ENCODE assay signal across 1 cellular context in the genomic region with DNA sequence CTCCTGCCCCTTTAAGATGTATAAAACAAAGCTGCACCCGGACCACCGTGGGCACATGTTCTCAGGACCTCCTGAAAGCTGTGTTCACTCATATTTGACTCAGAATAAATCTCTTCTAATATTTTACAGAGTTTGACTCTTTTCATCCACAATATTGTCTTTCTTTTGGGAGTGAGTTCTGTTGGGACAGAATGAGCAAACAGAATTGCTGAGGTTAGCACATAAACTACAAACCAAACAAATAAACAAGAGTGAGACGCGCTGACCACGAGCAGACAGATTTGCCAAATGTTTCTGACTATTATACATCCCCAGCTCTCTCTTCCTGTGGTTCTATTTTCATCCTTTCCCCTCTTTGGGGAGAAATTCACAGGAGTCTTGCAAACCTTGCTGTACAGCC.
TF ChIP-seq lines count a peak whose summit lies in the region.

No MANE protein-coding gene starts in this region.

TF ChIP-seq in GM23338, 12 proteins besides CTCF, POLR2A, EP300 and RAD21 (continued from another document):
- TF ChIP-seq, protein P1, sequence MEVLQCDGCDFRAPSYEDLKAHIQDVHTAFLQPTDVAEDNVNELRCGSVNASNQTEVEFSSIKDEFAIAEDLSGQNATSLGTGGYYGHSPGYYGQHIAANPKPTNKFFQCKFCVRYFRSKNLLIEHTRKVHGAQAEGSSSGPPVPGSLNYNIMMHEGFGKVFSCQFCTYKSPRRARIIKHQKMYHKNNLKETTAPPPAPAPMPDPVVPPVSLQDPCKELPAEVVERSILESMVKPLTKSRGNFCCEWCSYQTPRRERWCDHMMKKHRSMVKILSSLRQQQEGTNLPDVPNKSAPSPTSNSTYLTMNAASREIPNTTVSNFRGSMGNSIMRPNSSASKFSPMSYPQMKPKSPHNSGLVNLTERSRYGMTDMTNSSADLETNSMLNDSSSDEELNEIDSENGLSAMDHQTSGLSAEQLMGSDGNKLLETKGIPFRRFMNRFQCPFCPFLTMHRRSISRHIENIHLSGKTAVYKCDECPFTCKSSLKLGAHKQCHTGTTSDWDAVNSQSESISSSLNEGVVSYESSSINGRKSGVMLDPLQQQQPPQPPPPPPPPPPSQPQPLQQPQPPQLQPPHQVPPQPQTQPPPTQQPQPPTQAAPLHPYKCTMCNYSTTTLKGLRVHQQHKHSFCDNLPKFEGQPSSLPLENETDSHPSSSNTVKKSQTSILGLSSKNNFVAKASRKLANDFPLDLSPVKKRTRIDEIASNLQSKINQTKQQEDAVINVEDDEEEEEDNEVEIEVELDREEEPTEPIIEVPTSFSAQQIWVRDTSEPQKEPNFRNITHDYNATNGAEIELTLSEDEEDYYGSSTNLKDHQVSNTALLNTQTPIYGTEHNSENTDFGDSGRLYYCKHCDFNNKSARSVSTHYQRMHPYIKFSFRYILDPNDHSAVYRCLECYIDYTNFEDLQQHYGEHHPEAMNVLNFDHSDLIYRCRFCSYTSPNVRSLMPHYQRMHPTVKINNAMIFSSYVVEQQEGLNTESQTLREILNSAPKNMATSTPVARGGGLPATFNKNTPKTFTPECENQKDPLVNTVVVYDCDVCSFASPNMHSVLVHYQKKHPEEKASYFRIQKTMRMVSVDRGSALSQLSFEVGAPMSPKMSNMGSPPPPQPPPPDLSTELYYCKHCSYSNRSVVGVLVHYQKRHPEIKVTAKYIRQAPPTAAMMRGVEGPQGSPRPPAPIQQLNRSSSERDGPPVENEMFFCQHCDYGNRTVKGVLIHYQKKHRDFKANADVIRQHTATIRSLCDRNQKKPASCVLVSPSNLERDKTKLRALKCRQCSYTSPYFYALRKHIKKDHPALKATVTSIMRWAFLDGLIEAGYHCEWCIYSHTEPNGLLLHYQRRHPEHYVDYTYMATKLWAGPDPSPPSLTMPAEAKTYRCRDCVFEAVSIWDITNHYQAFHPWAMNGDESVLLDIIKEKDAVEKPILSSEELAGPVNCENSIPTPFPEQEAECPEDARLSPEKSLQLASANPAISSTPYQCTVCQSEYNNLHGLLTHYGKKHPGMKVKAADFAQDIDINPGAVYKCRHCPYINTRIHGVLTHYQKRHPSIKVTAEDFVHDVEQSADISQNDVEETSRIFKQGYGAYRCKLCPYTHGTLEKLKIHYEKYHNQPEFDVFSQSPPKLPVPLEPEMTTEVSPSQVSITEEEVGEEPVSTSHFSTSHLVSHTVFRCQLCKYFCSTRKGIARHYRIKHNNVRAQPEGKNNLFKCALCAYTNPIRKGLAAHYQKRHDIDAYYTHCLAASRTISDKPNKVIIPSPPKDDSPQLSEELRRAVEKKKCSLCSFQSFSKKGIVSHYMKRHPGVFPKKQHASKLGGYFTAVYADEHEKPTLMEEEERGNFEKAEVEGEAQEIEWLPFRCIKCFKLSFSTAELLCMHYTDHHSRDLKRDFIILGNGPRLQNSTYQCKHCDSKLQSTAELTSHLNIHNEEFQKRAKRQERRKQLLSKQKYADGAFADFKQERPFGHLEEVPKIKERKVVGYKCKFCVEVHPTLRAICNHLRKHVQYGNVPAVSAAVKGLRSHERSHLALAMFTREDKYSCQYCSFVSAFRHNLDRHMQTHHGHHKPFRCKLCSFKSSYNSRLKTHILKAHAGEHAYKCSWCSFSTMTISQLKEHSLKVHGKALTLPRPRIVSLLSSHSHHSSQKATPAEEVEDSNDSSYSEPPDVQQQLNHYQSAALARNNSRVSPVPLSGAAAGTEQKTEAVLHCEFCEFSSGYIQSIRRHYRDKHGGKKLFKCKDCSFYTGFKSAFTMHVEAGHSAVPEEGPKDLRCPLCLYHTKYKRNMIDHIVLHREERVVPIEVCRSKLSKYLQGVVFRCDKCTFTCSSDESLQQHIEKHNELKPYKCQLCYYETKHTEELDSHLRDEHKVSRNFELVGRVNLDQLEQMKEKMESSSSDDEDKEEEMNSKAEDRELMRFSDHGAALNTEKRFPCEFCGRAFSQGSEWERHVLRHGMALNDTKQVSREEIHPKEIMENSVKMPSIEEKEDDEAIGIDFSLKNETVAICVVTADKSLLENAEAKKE (CRISPR knock-in tag; IDR thresholded peaks at IDR 0.05), result no peak
- TF ChIP-seq NANOG (IDR thresholded peaks at IDR 0.05; ENCODE audit: borderline replicate concordance), result no peak
- no peak for TF ChIP-seq JUNB (IDR thresholded peaks at IDR 0.05; ENCODE audit: unreplicated experiment)
- no peak for TF ChIP-seq CREB1 (CRISPR knock-in tag; IDR thresholded peaks at IDR 0.05; ENCODE audit: low read depth)
- no peak for TF ChIP-seq ZNF114 (CRISPR knock-in tag; IDR thresholded peaks at IDR 0.05)
- TF ChIP-seq EZH2 (IDR thresholded peaks at IDR 0.05; ENCODE audit: low read depth, unreplicated experiment), result no peak
- TF ChIP-seq, protein P2, sequence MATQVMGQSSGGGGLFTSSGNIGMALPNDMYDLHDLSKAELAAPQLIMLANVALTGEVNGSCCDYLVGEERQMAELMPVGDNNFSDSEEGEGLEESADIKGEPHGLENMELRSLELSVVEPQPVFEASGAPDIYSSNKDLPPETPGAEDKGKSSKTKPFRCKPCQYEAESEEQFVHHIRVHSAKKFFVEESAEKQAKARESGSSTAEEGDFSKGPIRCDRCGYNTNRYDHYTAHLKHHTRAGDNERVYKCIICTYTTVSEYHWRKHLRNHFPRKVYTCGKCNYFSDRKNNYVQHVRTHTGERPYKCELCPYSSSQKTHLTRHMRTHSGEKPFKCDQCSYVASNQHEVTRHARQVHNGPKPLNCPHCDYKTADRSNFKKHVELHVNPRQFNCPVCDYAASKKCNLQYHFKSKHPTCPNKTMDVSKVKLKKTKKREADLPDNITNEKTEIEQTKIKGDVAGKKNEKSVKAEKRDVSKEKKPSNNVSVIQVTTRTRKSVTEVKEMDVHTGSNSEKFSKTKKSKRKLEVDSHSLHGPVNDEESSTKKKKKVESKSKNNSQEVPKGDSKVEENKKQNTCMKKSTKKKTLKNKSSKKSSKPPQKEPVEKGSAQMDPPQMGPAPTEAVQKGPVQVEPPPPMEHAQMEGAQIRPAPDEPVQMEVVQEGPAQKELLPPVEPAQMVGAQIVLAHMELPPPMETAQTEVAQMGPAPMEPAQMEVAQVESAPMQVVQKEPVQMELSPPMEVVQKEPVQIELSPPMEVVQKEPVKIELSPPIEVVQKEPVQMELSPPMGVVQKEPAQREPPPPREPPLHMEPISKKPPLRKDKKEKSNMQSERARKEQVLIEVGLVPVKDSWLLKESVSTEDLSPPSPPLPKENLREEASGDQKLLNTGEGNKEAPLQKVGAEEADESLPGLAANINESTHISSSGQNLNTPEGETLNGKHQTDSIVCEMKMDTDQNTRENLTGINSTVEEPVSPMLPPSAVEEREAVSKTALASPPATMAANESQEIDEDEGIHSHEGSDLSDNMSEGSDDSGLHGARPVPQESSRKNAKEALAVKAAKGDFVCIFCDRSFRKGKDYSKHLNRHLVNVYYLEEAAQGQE (IDR thresholded peaks at IDR 0.05; ENCODE audit: unreplicated experiment), result no peak
- TF ChIP-seq ZNF331 (CRISPR knock-in tag; IDR thresholded peaks at IDR 0.05; ENCODE audit: low read depth), result no peak
